In genomic region chr1:179142889-179143299, GRCh38 we compare ENCODE assay signal across 8 cellular contexts.
DNase-seq lines count a peak whose midpoint lies in the region; ATAC-seq, FAIRE-seq and TF ChIP-seq lines count a peak whose summit lies in the region.

No MANE protein-coding gene starts in this region.

- WGBS in tibial nerve, 2 donors: 41 to 45% methylated on average over 2 of the region's 2 CpGs

- H3K4me2 ChIP-seq in keratinocyte (ENCODE audit: control insufficient read depth, extremely low read depth, insufficient read depth, low read depth, low read length): peak overlapping the region; percentile 58

- H3K27me3 ChIP-seq in A673 (replicated peaks; ENCODE audit: insufficient read depth, low read depth, low read length, poor library complexity) (no peaks in the 10 kb centered on the region), keratinocyte (ENCODE audit: control insufficient read depth, extremely low read depth, insufficient read depth, low read length) (no peaks in the 10 kb centered on the region), tibial nerve (no peaks in the 10 kb centered on the region)

- peak overlapping the region; percentile 92 for H3K9ac ChIP-seq in keratinocyte (ENCODE audit: control insufficient read depth, extremely low read depth, insufficient read depth, low read length)

- no peaks in the 10 kb centered on the region for H3K9me3 Mint-ChIP-seq in activated naive CD8-positive, alpha-beta T cell treated with anti-CD3 and anti-CD28 coated beads, Interleukin-2, amount 10 ng/mL, durations not matched to agents 7 days and 5 days

- H3K4me3 Mint-ChIP-seq in activated naive CD8-positive, alpha-beta T cell treated with anti-CD3 and anti-CD28 coated beads, Interleukin-2, amount 10 ng/mL, durations not matched to agents 7 days and 5 days: peak overlapping the region; percentile 16

- POLR2A ChIA-PET in A673 (lab: Charles Lee; ENCODE audit: low non-redundant PET): no interaction called here
- POLR2A ChIA-PET in activated naive CD8-positive, alpha-beta T cell treated with anti-CD3 and anti-CD28 coated beads, Interleukin-2, amount 10 ng/mL, durations not matched to agents 7 days and 5 days (lab: Charles Lee): no interaction called here

- H3K4me1 ChIP-seq in A673 (ENCODE audit: insufficient read depth, low read length, poor library complexity, severe bottlenecking): peaks cover 35% of the 10 kb centered on the region
- H3K4me1 ChIP-seq in keratinocyte (ENCODE audit: control insufficient read depth, extremely low read depth, insufficient read depth, low read length): peaks cover 42% of the 10 kb centered on the region
- peaks cover 0 to 62% (median 12%) of the 10 kb centered on the region in 4 donors for H3K4me1 ChIP-seq in tibial nerve

- dilution Hi-C loops in keratinocyte (cut with MboI; ENCODE audit: extremely low pct_ligation_motif_present, low sequenced_read_pairs): no loop called here

- H3K27me3 Mint-ChIP-seq in activated naive CD8-positive, alpha-beta T cell treated with anti-CD3 and anti-CD28 coated beads, Interleukin-2, amount 10 ng/mL, durations not matched to agents 7 days and 5 days: no peaks in the 10 kb centered on the region

- H3K9me3 ChIP-seq in A673 (ENCODE audit: low read depth, low read length, poor library complexity, severe bottlenecking) (peaks cover 3% of the 10 kb centered on the region), keratinocyte (ENCODE audit: control insufficient read depth, low read depth, low read length) (no peaks in the 10 kb centered on the region), tibial nerve (no peaks in the 10 kb centered on the region)

- peaks cover 58% of the 10 kb centered on the region for H3K79me2 ChIP-seq in keratinocyte (ENCODE audit: control insufficient read depth, insufficient read depth, low read length)

- peaks cover 10% of the 10 kb centered on the region for H4K20me1 ChIP-seq in keratinocyte (ENCODE audit: control insufficient read depth, extremely low read depth, insufficient read depth, low read length)

- H3K36me3 Mint-ChIP-seq in activated naive CD8-positive, alpha-beta T cell treated with anti-CD3 and anti-CD28 coated beads, Interleukin-2, amount 10 ng/mL, durations not matched to agents 7 days and 5 days: peaks cover 12% of the 10 kb centered on the region

- peak; percentile 51 to 54 for TF ChIP-seq POLR2A in tibial nerve (IDR thresholded peaks at IDR 0.05)

- intact Hi-C loops in A673 (cut with micrococcal nuclease; ENCODE audit: unreplicated experiment): no loop called here

- no peak overlapping the region for H2AFZ ChIP-seq in keratinocyte (ENCODE audit: control insufficient read depth, low read length)

- no peaks in the 10 kb centered on the region for H3K9me1 ChIP-seq in keratinocyte (ENCODE audit: control insufficient read depth, extremely low read depth, insufficient read depth, low read length)

- TF ChIP-seq CTCF in A673 (conservative IDR thresholded peaks at IDR 0.05; ENCODE audit: low read depth, low read length) (no peak), keratinocyte (optimal IDR thresholded peaks at IDR 0.05 in 1 of 3, IDR thresholded peaks at IDR 0.05 in 1 of 3, conservative IDR thresholded peaks at IDR 0.05 in 1 of 3; ENCODE audit: extremely low read depth in 1 of 3, insufficient read depth in 2 of 3, low read length in 3 of 3) (no peak), tibial nerve (IDR thresholded peaks at IDR 0.05) (no peak)

- DNase-seq in A673 (ENCODE audit: low spot score): peak; percentile 60
- DNase-seq in HS-27A (ENCODE audit: low read depth): peak; percentile 94
- DNase-seq in activated naive CD8-positive, alpha-beta T cell treated with anti-CD3 and anti-CD28 coated beads, Interleukin-2, amount 10 ng/mL, durations not matched to agents 7 days and 5 days: no peak
- peak; percentile 81 for DNase-seq in keratinocyte (ENCODE audit: low read depth, low spot score)
- DNase-seq in tibial nerve (ENCODE audit: low spot score in 2 of 2): peak in 1 of 2 donors; percentile 61
- DNase-seq in DMS79 (lab: John Stamatoyannopoulos, UW): no peak
- no peak for DNase-seq in activated CD4-positive, alpha-beta T cell treated with anti-CD3 and anti-CD28 coated beads, Interleukin-2, amount 50 U/mL, for 48 hours

- no TSS peak for BruUV-seq in A673 (replicated peaks; lab: Mats Ljungman, UMichigan)

- FAIRE-seq in keratinocyte (lab: Jason Lieb, UNC): peak; percentile 98

- peak overlapping the region; percentile 78 for H3K27ac Mint-ChIP-seq in activated naive CD8-positive, alpha-beta T cell treated with anti-CD3 and anti-CD28 coated beads, Interleukin-2, amount 10 ng/mL, durations not matched to agents 7 days and 5 days

- no peaks in the 10 kb centered on the region for H3K36me3 ChIP-seq in A673 (ENCODE audit: insufficient read depth, low read length, poor library complexity, severe bottlenecking)
- peaks cover 8 to 18% of the 10 kb centered on the region in 2 experiments for H3K36me3 ChIP-seq in keratinocyte (ENCODE audit: control insufficient read depth in 2 of 2, extremely low read depth in 1 of 2, insufficient read depth in 2 of 2, low read length in 2 of 2)
- H3K36me3 ChIP-seq in tibial nerve: peaks cover 0 to 13% (median 0%) of the 10 kb centered on the region in 3 donors

- peak; percentile 28 for ATAC-seq in activated naive CD8-positive, alpha-beta T cell treated with anti-CD3 and anti-CD28 coated beads, Interleukin-2, amount 10 ng/mL, durations not matched to agents 7 days and 5 days (ENCODE audit: low read depth)
- ATAC-seq in GM21723 (IDR thresholded peaks at IDR 0.05; ENCODE audit: unreplicated experiment): no peak

- peak; percentile 69 to 92 for TF ChIP-seq EP300 in tibial nerve (IDR thresholded peaks at IDR 0.05)

- H3K4me1 Mint-ChIP-seq in activated naive CD8-positive, alpha-beta T cell treated with anti-CD3 and anti-CD28 coated beads, Interleukin-2, amount 10 ng/mL, durations not matched to agents 7 days and 5 days: peaks cover 26% of the 10 kb centered on the region

- CTCF ChIA-PET in A673 (lab: Charles Lee): no interaction called here

- H3K4me3 ChIP-seq in A673 (ENCODE audit: low read depth, low read length, poor library complexity, severe bottlenecking) (no peak overlapping the region), keratinocyte (ENCODE audit: control insufficient read depth in 2 of 3, extremely low read depth in 1 of 3, insufficient read depth in 2 of 3, low read depth in 1 of 3, low read length in 3 of 3) (peak overlapping the region; percentile 77 to 90 (median 85)), tibial nerve (peak overlapping the region; percentile 1 to 42 (median 10))

- H3K27ac ChIP-seq in A673 (ENCODE audit: low read depth, low read length, poor library complexity, severe bottlenecking): no peak overlapping the region
- peak overlapping the region; percentile 94 for H3K27ac ChIP-seq in keratinocyte (ENCODE audit: control insufficient read depth, insufficient read depth, low read length)
- peak overlapping the region; percentile 63 to 92 (median 82) for H3K27ac ChIP-seq in tibial nerve

Comparison
In these comparisons a context has a peak if more than half of its experiments do, and no peak if none do; other contexts are left out.
1. DNase-seq: peak in A673 (single experiment), HS-27A (single experiment) and keratinocyte (single experiment); none in activated naive CD8-positive, alpha-beta T cell treated with anti-CD3 and anti-CD28 coated beads, Interleukin-2, amount 10 ng/mL, durations not matched to agents 7 days and 5 days (single experiment), DMS79 (single experiment) and activated CD4-positive, alpha-beta T cell treated with anti-CD3 and anti-CD28 coated beads, Interleukin-2, amount 50 U/mL, for 48 hours (0 of 2).